Comparison of ENCODE assay signal across 17 cellular contexts in the genomic region with DNA sequence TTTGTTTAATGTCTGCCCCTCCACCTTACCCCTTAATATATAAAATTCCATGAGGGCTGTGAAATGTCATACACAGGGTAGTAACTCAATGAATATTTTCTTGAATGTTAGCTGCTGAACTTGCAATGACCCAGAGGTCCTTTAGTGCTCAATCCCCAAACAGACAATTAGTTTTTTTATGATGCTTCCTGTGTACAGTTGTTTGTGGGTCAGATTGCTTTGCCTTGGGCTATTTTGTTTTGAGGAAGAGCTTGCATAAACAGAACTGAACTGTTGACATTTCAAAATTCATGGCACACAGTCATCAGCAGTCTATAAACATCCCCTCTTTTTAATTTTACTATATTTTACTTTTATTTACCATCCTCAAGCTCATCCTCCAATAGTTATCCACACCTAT.
DNase-seq lines count a peak whose midpoint lies in the region; ATAC-seq and TF ChIP-seq lines count a peak whose summit lies in the region.
"Had no signal": no experiment of that assay in that cellular context is flagged by ENCODE, and none has a peak within 500 bp of the region (broad histone marks: within the 10 kb centered on the region; RNA-seq: fewer than 3 reads in every experiment).

No MANE protein-coding gene starts in this region.

- H3K9ac ChIP-seq in neural progenitor cell: no peak overlapping the region
- H3K9ac ChIP-seq: BLaER1 had no signal

- no peaks in the 10 kb centered on the region for H3F3A ChIP-seq in neural progenitor cell (ENCODE audit: low read depth)

- H3K4me3 Mint-ChIP-seq in neural progenitor cell: no peak overlapping the region
- H3K4me3 Mint-ChIP-seq: CD14-positive monocyte; CD4-positive, alpha-beta memory T cell had no signal

- no peaks in the 10 kb centered on the region for H3K27me3 ChIP-seq in neural progenitor cell
- H3K27me3 ChIP-seq: BLaER1 had no signal

- H3K36me3 ChIP-seq in neural progenitor cell: no peaks in the 10 kb centered on the region
- H3K36me3 ChIP-seq: BLaER1 had no signal

- no peaks in the 10 kb centered on the region for H3K4me1 ChIP-seq in neural progenitor cell
- H3K4me1 ChIP-seq: BLaER1 had no signal

- no peaks in the 10 kb centered on the region for H3K9me3 Mint-ChIP-seq in neural progenitor cell

- H4K20me1 ChIP-seq in neural progenitor cell (ENCODE audit: low read depth): no peaks in the 10 kb centered on the region
- H4K20me1 ChIP-seq: BLaER1 had no signal

- H3K4me3 ChIP-seq in neural progenitor cell: no peak overlapping the region
- H3K4me3 ChIP-seq: BLaER1, GM12878 had no signal

- H3K27ac ChIP-seq in neural progenitor cell: no peak overlapping the region
- H3K27ac ChIP-seq: BLaER1 had no signal

- DNase-seq in NCI-H748 (lab: John Stamatoyannopoulos, UW; ENCODE audit: unreplicated experiment): peak; percentile 15
- DNase-seq in NCI-H748 treated with DMSO at 0.1 percent for 48 hours (lab: John Stamatoyannopoulos, UW): no peak
- DNase-seq in H4 (ENCODE audit: low spot score): peak; percentile 17
- peak; percentile 6 for DNase-seq in T1000 (lab: John Stamatoyannopoulos, UW)
- DNase-seq in hepatic stellate cell (ENCODE audit: low spot score): no peak
- no peak for DNase-seq in neural progenitor cell (ENCODE audit: low spot score)
- DNase-seq: 8988T; Calu3; CD4-positive, alpha-beta memory T cell; DMS53; DND-41; EL; HCEC 1CT had no signal

- H3K27me3 Mint-ChIP-seq in neural progenitor cell (ENCODE audit: insufficient read depth, low read depth): no peaks in the 10 kb centered on the region
- H3K27me3 Mint-ChIP-seq: CD4-positive, alpha-beta memory T cell had no signal

- TF ChIP-seq CTCF in neural progenitor cell (IDR thresholded peaks at IDR 0.05): no peak

- no peak for ATAC-seq in GM21723 (IDR thresholded peaks at IDR 0.05; ENCODE audit: unreplicated experiment)
- ATAC-seq: GM12878 had no signal

- H3K27ac Mint-ChIP-seq in neural progenitor cell: no peak overlapping the region
- H3K27ac Mint-ChIP-seq: CD14-positive monocyte had no signal

- no peaks in the 10 kb centered on the region for H3K36me3 Mint-ChIP-seq in neural progenitor cell
- H3K36me3 Mint-ChIP-seq: CD14-positive monocyte; CD4-positive, alpha-beta memory T cell had no signal

- no peaks in the 10 kb centered on the region for H3K9me3 ChIP-seq in neural progenitor cell (ENCODE audit: low read depth)
- H3K9me3 ChIP-seq: BLaER1 had no signal

- H3K4me2 ChIP-seq in neural progenitor cell: no peak overlapping the region
- H3K4me2 ChIP-seq: BLaER1 had no signal

- H2AFZ ChIP-seq in neural progenitor cell (replicated peaks): no peak overlapping the region

- no peaks in the 10 kb centered on the region for H3K79me2 ChIP-seq in neural progenitor cell (ENCODE audit: low read depth)

- no peaks in the 10 kb centered on the region for H3K4me1 Mint-ChIP-seq in neural progenitor cell
- H3K4me1 Mint-ChIP-seq: CD14-positive monocyte; CD4-positive, alpha-beta memory T cell had no signal

Comparison
In these comparisons a context has a peak if more than half of its experiments do, and no peak if none do; other contexts are left out.
1. DNase-seq: peak in NCI-H748 (single experiment), H4 (single experiment) and T1000 (single experiment); none in NCI-H748 treated with DMSO at 0.1 percent for 48 hours (single experiment), hepatic stellate cell (single experiment) and neural progenitor cell (single experiment).